21 cellular contexts compared by ENCODE assay signal in the genomic region with DNA sequence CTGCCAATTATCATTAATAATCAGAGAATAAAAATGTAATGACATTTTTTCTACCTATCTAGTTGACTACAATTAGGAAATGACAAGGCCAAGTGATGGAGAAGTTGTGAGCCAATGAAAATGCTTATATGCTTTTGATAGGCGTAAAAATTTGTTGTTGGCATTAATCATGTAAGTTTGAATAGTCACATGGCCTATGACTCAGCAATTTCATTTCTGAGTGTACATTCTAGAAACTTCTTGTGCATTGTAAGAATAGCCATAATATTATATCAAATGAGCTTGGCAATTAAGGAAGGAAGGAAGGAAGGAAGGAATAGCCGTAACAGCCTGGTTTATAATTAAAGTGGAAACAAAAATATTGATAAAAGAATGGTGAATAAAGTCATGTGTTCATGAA.
DNase-seq lines count a peak whose midpoint lies in the region; ATAC-seq, FAIRE-seq and TF ChIP-seq lines count a peak whose summit lies in the region.
"Had no signal": no experiment of that assay in that cellular context is flagged by ENCODE, and none has a peak within 500 bp of the region (broad histone marks: within the 10 kb centered on the region; RNA-seq: fewer than 3 reads in every experiment).

No MANE protein-coding gene starts in this region.

- no peak for TF ChIP-seq EP300 in K562 (IDR thresholded peaks at IDR 0.05; ENCODE audit: low read length)

- no TSS peak for BruUV-seq in IMR-90 (replicated peaks; lab: Mats Ljungman, UMichigan)
- BruUV-seq in K562 (replicated peaks; lab: Mats Ljungman, UMichigan): no TSS peak

- dilution Hi-C loops in IMR-90 (cut with HindIII; ENCODE audit: low sequenced_read_pairs, unreplicated experiment): no loop called here

- peaks cover 5% of the 10 kb centered on the region for H3K9me3 ChIP-seq in IMR-90 (ENCODE audit: control insufficient read depth, insufficient read depth, low read length)
- H3K9me3 ChIP-seq in K562 (replicated peaks; ENCODE audit: control insufficient read depth, insufficient read depth, low read depth, low read length): no peaks in the 10 kb centered on the region; the same call in none of the 2 replicates

- no peak overlapping the region for H3K18ac ChIP-seq in IMR-90 (ENCODE audit: low read depth, low read length)

- H2BK5ac ChIP-seq in IMR-90 (ENCODE audit: low read depth, low read length, poor library complexity, severe bottlenecking): no peak overlapping the region

- in situ Hi-C loops in IMR-90 (cut with MboI; ENCODE audit: low sequenced_read_pairs) (no loop called here), K562 (cut with MboI) (no loop called here)

- WGBS in IMR-90 (ENCODE audit: extremely low coverage in 2 of 2, insufficient read length in 1 of 2), 2 experiments: no CpG with 5 or more reads among the region's 2 CpGs
- WGBS in K562 (ENCODE audit: insufficient coverage, low coverage, missing lambda C conversion rate): 94% methylated on average over 2 of the region's 2 CpGs

- H4K5ac ChIP-seq in IMR-90 (ENCODE audit: low read depth, low read length): no peak overlapping the region

- no peak for FAIRE-seq in K562 (lab: Jason Lieb, UNC)
- FAIRE-seq: GM12878, GM19239 had no signal

- H3K4me2 ChIP-seq in IMR-90 (ENCODE audit: low read depth, low read length): no peak overlapping the region
- no peak overlapping the region for H3K4me2 ChIP-seq in K562 (ENCODE audit: insufficient read depth, low read length)
- H3K4me2 ChIP-seq: GM23338 had no signal

- H3K27ac ChIP-seq in IMR-90 (ENCODE audit: insufficient read depth, low read length) (no peak overlapping the region), K562 (ENCODE audit: extremely low read depth, low read depth, low read length) (no peak overlapping the region)
- H3K27ac ChIP-seq: 22Rv1 had no signal

- H3K9me1 ChIP-seq in IMR-90 (ENCODE audit: insufficient read depth, low read length): no peaks in the 10 kb centered on the region
- H3K9me1 ChIP-seq in K562 (ENCODE audit: control insufficient read depth, insufficient read depth, low read length): no peaks in the 10 kb centered on the region

- H2AK9ac ChIP-seq in IMR-90 (replicated peaks; ENCODE audit: low read depth, low read length, poor library complexity): no peak overlapping the region

- H3K4ac ChIP-seq in IMR-90 (ENCODE audit: low read depth, low read length): no peak overlapping the region

- H3K56ac ChIP-seq in IMR-90 (ENCODE audit: extremely low read depth, insufficient read depth, low read length): no peak overlapping the region

- no peak overlapping the region for H2AFZ ChIP-seq in IMR-90 (replicated peaks; ENCODE audit: low read length, poor library complexity)
- no peak overlapping the region for H2AFZ ChIP-seq in K562 (ENCODE audit: low read depth, low read length)
- H2AFZ ChIP-seq: GM23338 had no signal

- H3K79me2 ChIP-seq in K562 (ENCODE audit: control insufficient read depth, insufficient read depth, low read length): no peaks in the 10 kb centered on the region; the same call in 2 of the 3 replicates

- no peaks in the 10 kb centered on the region for H4K20me1 ChIP-seq in IMR-90 (ENCODE audit: insufficient read depth, low read length)
- H4K20me1 ChIP-seq in K562 (replicated peaks; ENCODE audit: control insufficient read depth, insufficient read depth, low read length): no peaks in the 10 kb centered on the region

- intact Hi-C loops in IMR-90 (cut with micrococcal nuclease) (no loop called here), K562 (cut with micrococcal nuclease) (no loop called here)

- no peak overlapping the region for H3K4me3 ChIP-seq in IMR-90 (ENCODE audit: insufficient read depth, low read depth, low read length)
- no peak overlapping the region for H3K4me3 ChIP-seq in K562
- H3K4me3 ChIP-seq: GM12878, GM23338 had no signal

- H3K23ac ChIP-seq in IMR-90 (ENCODE audit: low read depth, low read length): no peak overlapping the region

- TF ChIP-seq POLR2A in IMR-90 (IDR thresholded peaks at IDR 0.05; ENCODE audit: low read depth, low read length) (no peak), K562 (conservative IDR thresholded peaks at IDR 0.05) (no peak), erythroblast (IDR thresholded peaks at IDR 0.05; ENCODE audit: low read length) (no peak)

- H3K9ac ChIP-seq in IMR-90 (ENCODE audit: low read depth, low read length) (no peak overlapping the region), K562 (ENCODE audit: insufficient read depth in 1 of 2, low read depth in 2 of 2, low read length in 2 of 2) (no peak overlapping the region)

- no peak overlapping the region for H2BK120ac ChIP-seq in IMR-90 (ENCODE audit: low read depth, low read length)

- POLR2A ChIA-PET in IMR-90 (lab: Charles Lee; ENCODE audit: unreplicated experiment) (no interaction called here), K562 (lab: Yijun Ruan, JAX) (no interaction called here)

- no peaks in the 10 kb centered on the region for H3K4me1 ChIP-seq in IMR-90 (ENCODE audit: control insufficient read depth, insufficient read depth, low read length)
- H3K4me1 ChIP-seq in K562 (replicated peaks in 1 of 2; ENCODE audit: control insufficient read depth in 2 of 2, insufficient read depth in 2 of 2, low read length in 2 of 2): no peaks in the 10 kb centered on the region

- no peak overlapping the region for H2BK15ac ChIP-seq in IMR-90 (ENCODE audit: low read depth, low read length)

- H3K36me3 ChIP-seq in IMR-90 (ENCODE audit: control insufficient read depth, insufficient read depth, low read length): no peaks in the 10 kb centered on the region
- H3K36me3 ChIP-seq in K562 (ENCODE audit: control insufficient read depth, insufficient read depth, low read length): no peaks in the 10 kb centered on the region

- no peak overlapping the region for H2BK20ac ChIP-seq in IMR-90 (ENCODE audit: low read depth, low read length)

- TF ChIP-seq RAD21 in IMR-90 (IDR thresholded peaks at IDR 0.05; ENCODE audit: low read length) (no peak), K562 (CRISPR knock-in tag; conservative IDR thresholded peaks at IDR 0.05 in 1 of 2, IDR thresholded peaks at IDR 0.05 in 1 of 2) (no peak)

- no peaks in the 10 kb centered on the region for H3K79me1 ChIP-seq in IMR-90 (ENCODE audit: low read depth in 1 of 2, low read length in 2 of 2)

- no peak for TF ChIP-seq CTCF in IMR-90 (conservative IDR thresholded peaks at IDR 0.05; ENCODE audit: low read depth, low read length)
- no peak for TF ChIP-seq CTCF in K562 (IDR thresholded peaks at IDR 0.05 in 2 of 3, conservative IDR thresholded peaks at IDR 0.05 in 1 of 3; ENCODE audit: insufficient read depth in 2 of 3, low read depth in 1 of 3, low read length in 3 of 3)

- no peak overlapping the region for H4K8ac ChIP-seq in IMR-90 (ENCODE audit: low read depth in 2 of 2, low read length in 2 of 2)

- no peaks in the 10 kb centered on the region for H3K27me3 ChIP-seq in IMR-90 (ENCODE audit: control insufficient read depth, insufficient read depth, low read length)
- H3K27me3 ChIP-seq in K562 (ENCODE audit: control insufficient read depth in 2 of 2, insufficient read depth in 2 of 2, low read length in 2 of 2): no peaks in the 10 kb centered on the region

- no peak overlapping the region for H2AK5ac ChIP-seq in IMR-90 (ENCODE audit: low read depth, low read length)

- DNase-seq in DMS53 (lab: John Stamatoyannopoulos, UW) (peak; percentile 6), DMS53 treated with DMSO at 0.1 percent for 48 hours (lab: John Stamatoyannopoulos, UW; ENCODE audit: unreplicated experiment) (no peak), IMR-90 (no peak), K562 (ENCODE audit: extremely low read depth in 1 of 4, low spot score in 3 of 4) (no peak), erythroblast (lab: John Stamatoyannopoulos, UW) (peak; percentile 4 to 9), AG08395 (ENCODE audit: low spot score) (no peak), HCEC 1CT (no peak), NCI-H526 treated with DMSO at 0.1 percent for 48 hours (lab: John Stamatoyannopoulos, UW) (no peak)
- DNase-seq: ACHN; C1 segment of cervical spinal cord; Calu3; CD4-positive, alpha-beta memory T cell; COR-L47; DMS79; EL; GDM1; H9 had no signal

- no peak overlapping the region for H3K14ac ChIP-seq in IMR-90 (replicated peaks; ENCODE audit: low read depth, low read length)

- CTCF ChIA-PET in IMR-90 (lab: Yijun Ruan, JAX) (no interaction called here), K562 (lab: Yijun Ruan, JAX; ENCODE audit: low intra/inter-chr PET ratio) (no interaction called here)

- no peak overlapping the region for H4K91ac ChIP-seq in IMR-90 (ENCODE audit: insufficient read depth, low read depth, low read length)

- ATAC-seq in IMR-90 (ENCODE audit: low read depth) (no peak), K562 (no peak)
- ATAC-seq: GM12878, GM23338 had no signal

TF ChIP-seq in IMR-90, 13 proteins besides CTCF, POLR2A, EP300 and RAD21:
- TF ChIP-seq MAFK (IDR thresholded peaks at IDR 0.05; ENCODE audit: low read depth, low read length) (peak; percentile 32; the same call in 1 of the 2 replicates), RCOR1 (IDR thresholded peaks at IDR 0.05; ENCODE audit: insufficient replicate concordance, low read length) (no peak), NFE2L2 (IDR thresholded peaks at IDR 0.05; ENCODE audit: low read depth, low read length) (peak; percentile 87)

TF ChIP-seq in K562, 482 proteins besides CTCF, POLR2A, EP300 and RAD21 (continues in another document):
- TF ChIP-seq ZNF644 (tag; IDR thresholded peaks at IDR 0.05; ENCODE audit: low read depth) (no peak), CREB1 (IDR thresholded peaks at IDR 0.05) (no peak), CREB1 (CRISPR knock-in tag; IDR thresholded peaks at IDR 0.05) (no peak)

Comparison
In these comparisons a context has a peak if more than half of its experiments do, and no peak if none do; other contexts are left out.
1. DNase-seq: peak in DMS53 (single experiment) and erythroblast (2 of 2); none in DMS53 treated with DMSO at 0.1 percent for 48 hours (single experiment), IMR-90 (single experiment), K562 (0 of 4), AG08395 (single experiment), HCEC 1CT (single experiment) and NCI-H526 treated with DMSO at 0.1 percent for 48 hours (single experiment).